In the genomic region with DNA sequence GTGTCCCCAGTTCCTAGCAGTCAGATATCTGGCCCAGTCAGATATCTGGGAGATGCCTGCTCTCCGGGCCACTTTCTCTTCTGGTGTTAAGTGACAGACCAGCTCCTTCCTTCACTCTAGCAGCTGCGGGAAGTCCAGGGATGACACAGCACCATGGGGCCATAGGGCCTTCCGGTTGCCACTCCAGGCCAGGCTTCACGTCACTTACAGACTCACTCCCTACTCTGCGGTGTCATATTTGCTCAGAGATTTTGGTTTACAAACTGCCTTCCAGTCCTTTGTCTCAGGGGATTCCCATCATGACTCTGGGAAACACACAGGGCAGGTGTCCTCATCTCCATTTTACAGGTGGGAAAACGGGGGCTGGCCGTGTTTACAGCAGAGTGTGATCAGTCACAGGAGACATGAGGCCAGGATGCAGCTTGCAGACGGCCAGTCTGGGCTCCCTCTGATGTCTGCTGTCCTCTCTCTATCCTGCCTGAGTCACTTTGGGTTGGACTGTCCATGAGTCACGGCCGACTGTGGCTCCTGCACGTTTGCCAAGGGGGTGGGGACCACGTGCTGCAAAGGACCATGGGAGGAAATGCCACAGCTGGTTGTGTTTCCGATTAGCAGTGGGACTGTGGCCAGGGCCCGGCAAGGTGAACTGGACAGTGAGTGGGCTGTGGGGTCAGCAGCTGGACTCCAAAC, we compare ENCODE assay signal across 1 cellular context.
TF ChIP-seq lines count a peak whose summit lies in the region.

No MANE protein-coding gene starts in this region.

TF ChIP-seq in HepG2, 621 proteins besides CTCF, POLR2A, EP300 and RAD21 (continued from another document and continues in another):
- TF ChIP-seq ZNF687 (CRISPR knock-in tag; IDR thresholded peaks at IDR 0.05) (peak; percentile 99), RARG (CRISPR knock-in tag; IDR thresholded peaks at IDR 0.05; ENCODE audit: low read depth) (no peak), MIER3 (CRISPR knock-in tag; IDR thresholded peaks at IDR 0.05; ENCODE audit: borderline replicate concordance) (peak; percentile 56; the same call in 1 of the 2 replicates), ZNF20 (CRISPR knock-in tag; IDR thresholded peaks at IDR 0.05) (no peak), ZNF557 (CRISPR knock-in tag; IDR thresholded peaks at IDR 0.05) (no peak), STAT5B (CRISPR knock-in tag; IDR thresholded peaks at IDR 0.05) (no peak), MIER2 (CRISPR knock-in tag; IDR thresholded peaks at IDR 0.05) (0 out of 2 replicates have a peak, but pooled peaks have one; percentile 56), BHLHE40 (IDR thresholded peaks at IDR 0.05; ENCODE audit: low read length) (peak; percentile 95), ZNF740 (CRISPR knock-in tag; IDR thresholded peaks at IDR 0.05) (no peak), ZNF460 (CRISPR knock-in tag; IDR thresholded peaks at IDR 0.05; ENCODE audit: borderline replicate concordance) (peak; percentile 41; the same call in 1 of the 2 replicates), CHD4 (IDR thresholded peaks at IDR 0.05; ENCODE audit: borderline replicate concordance, low read length) (no peak), YEATS4 (CRISPR knock-in tag; IDR thresholded peaks at IDR 0.05; ENCODE audit: borderline replicate concordance) (peak; percentile 62; the same call in 1 of the 2 replicates), CENPX (CRISPR knock-in tag; IDR thresholded peaks at IDR 0.05) (no peak), ZNF7 (CRISPR knock-in tag; IDR thresholded peaks at IDR 0.05) (no peak), ATM (IDR thresholded peaks at IDR 0.05; ENCODE audit: borderline replicate concordance) (no peak), ZNF432 (CRISPR knock-in tag; IDR thresholded peaks at IDR 0.05; ENCODE audit: borderline replicate concordance) (no peak), FOXO4 (CRISPR knock-in tag; conservative IDR thresholded peaks at IDR 0.05) (no peak), ZNF3 (CRISPR knock-in tag; IDR thresholded peaks at IDR 0.05) (no peak), GPN1 (CRISPR knock-in tag; IDR thresholded peaks at IDR 0.05; ENCODE audit: borderline replicate concordance) (no peak), MEF2D (CRISPR knock-in tag; IDR thresholded peaks at IDR 0.05) (peak; percentile 34; the same call in 1 of the 2 replicates), MATR3 (CRISPR knock-in tag; IDR thresholded peaks at IDR 0.05) (no peak), THAP11 (CRISPR knock-in tag; IDR thresholded peaks at IDR 0.05) (peak; percentile 82), IKZF1 (IDR thresholded peaks at IDR 0.05) (no peak), ZSCAN29 (CRISPR knock-in tag; conservative IDR thresholded peaks at IDR 0.05) (peak; percentile 74; the same call in 1 of the 2 replicates), ZBTB21 (CRISPR knock-in tag; IDR thresholded peaks at IDR 0.05) (peak; percentile 94), ZC3H4 (CRISPR knock-in tag; IDR thresholded peaks at IDR 0.05; ENCODE audit: borderline replicate concordance) (no peak), PRMT3 (CRISPR knock-in tag; IDR thresholded peaks at IDR 0.05; ENCODE audit: borderline replicate concordance, low read depth) (no peak), PHF8 (CRISPR knock-in tag; IDR thresholded peaks at IDR 0.05) (peak; percentile 66), SKI (IDR thresholded peaks at IDR 0.05; ENCODE audit: partially characterized antibody) (peak; percentile 95), ZNF383 (CRISPR knock-in tag; IDR thresholded peaks at IDR 0.05; ENCODE audit: borderline replicate concordance) (no peak), ZNF570 (CRISPR knock-in tag; IDR thresholded peaks at IDR 0.05; ENCODE audit: borderline replicate concordance) (no peak)
- TF ChIP-seq, protein P1, sequence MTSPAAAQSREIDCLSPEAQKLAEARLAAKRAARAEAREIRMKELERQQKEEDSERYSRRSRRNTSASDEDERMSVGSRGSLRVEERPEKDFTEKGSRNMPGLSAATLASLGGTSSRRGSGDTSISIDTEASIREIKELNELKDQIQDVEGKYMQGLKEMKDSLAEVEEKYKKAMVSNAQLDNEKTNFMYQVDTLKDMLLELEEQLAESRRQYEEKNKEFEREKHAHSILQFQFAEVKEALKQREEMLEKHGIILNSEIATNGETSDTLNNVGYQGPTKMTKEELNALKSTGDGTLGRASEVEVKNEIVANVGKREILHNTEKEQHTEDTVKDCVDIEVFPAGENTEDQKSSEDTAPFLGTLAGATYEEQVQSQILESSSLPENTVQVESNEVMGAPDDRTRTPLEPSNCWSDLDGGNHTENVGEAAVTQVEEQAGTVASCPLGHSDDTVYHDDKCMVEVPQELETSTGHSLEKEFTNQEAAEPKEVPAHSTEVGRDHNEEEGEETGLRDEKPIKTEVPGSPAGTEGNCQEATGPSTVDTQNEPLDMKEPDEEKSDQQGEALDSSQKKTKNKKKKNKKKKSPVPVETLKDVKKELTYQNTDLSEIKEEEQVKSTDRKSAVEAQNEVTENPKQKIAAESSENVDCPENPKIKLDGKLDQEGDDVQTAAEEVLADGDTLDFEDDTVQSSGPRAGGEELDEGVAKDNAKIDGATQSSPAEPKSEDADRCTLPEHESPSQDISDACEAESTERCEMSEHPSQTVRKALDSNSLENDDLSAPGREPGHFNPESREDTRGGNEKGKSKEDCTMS (CRISPR knock-in tag; conservative IDR thresholded peaks at IDR 0.05), result no peak
- TF ChIP-seq, protein P2, sequence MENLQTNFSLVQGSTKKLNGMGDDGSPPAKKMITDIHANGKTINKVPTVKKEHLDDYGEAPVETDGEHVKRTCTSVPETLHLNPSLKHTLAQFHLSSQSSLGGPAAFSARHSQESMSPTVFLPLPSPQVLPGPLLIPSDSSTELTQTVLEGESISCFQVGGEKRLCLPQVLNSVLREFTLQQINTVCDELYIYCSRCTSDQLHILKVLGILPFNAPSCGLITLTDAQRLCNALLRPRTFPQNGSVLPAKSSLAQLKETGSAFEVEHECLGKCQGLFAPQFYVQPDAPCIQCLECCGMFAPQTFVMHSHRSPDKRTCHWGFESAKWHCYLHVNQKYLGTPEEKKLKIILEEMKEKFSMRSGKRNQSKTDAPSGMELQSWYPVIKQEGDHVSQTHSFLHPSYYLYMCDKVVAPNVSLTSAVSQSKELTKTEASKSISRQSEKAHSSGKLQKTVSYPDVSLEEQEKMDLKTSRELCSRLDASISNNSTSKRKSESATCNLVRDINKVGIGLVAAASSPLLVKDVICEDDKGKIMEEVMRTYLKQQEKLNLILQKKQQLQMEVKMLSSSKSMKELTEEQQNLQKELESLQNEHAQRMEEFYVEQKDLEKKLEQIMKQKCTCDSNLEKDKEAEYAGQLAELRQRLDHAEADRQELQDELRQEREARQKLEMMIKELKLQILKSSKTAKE (CRISPR knock-in tag; IDR thresholded peaks at IDR 0.05; ENCODE audit: borderline replicate concordance), result peak; percentile 90
- TF ChIP-seq, protein P3, sequence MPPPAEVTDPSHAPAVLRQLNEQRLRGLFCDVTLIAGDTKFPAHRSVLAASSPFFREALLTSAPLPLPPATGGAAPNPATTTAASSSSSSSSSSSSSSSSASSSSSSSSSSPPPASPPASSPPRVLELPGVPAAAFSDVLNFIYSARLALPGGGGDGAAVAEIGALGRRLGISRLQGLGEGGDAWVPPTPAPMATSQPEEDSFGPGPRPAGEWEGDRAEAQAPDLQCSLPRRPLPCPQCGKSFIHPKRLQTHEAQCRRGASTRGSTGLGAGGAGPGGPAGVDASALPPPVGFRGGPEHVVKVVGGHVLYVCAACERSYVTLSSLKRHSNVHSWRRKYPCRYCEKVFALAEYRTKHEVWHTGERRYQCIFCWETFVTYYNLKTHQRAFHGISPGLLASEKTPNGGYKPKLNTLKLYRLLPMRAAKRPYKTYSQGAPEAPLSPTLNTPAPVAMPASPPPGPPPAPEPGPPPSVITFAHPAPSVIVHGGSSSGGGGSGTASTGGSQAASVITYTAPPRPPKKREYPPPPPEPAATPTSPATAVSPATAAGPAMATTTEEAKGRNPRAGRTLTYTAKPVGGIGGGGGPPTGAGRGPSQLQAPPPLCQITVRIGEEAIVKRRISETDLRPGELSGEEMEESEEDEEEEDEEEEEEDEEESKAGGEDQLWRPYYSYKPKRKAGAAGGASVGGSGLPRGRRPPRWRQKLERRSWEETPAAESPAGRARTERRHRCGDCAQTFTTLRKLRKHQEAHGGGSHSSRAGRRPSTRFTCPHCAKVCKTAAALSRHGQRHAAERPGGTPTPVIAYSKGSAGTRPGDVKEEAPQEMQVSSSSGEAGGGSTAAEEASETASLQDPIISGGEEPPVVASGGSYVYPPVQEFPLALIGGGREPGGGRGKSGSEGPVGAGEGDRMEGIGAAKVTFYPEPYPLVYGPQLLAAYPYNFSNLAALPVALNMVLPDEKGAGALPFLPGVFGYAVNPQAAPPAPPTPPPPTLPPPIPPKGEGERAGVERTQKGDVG (CRISPR knock-in tag; IDR thresholded peaks at IDR 0.05; ENCODE audit: borderline replicate concordance), result no peak; the same call in 1 of the 2 replicates
- TF ChIP-seq, protein P4, sequence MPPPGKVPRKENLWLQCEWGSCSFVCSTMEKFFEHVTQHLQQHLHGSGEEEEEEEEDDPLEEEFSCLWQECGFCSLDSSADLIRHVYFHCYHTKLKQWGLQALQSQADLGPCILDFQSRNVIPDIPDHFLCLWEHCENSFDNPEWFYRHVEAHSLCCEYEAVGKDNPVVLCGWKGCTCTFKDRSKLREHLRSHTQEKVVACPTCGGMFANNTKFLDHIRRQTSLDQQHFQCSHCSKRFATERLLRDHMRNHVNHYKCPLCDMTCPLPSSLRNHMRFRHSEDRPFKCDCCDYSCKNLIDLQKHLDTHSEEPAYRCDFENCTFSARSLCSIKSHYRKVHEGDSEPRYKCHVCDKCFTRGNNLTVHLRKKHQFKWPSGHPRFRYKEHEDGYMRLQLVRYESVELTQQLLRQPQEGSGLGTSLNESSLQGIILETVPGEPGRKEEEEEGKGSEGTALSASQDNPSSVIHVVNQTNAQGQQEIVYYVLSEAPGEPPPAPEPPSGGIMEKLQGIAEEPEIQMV (CRISPR knock-in tag; IDR thresholded peaks at IDR 0.05; ENCODE audit: low read depth), result peak; percentile 57; the same call in 1 of the 2 replicates
- TF ChIP-seq, protein P5, sequence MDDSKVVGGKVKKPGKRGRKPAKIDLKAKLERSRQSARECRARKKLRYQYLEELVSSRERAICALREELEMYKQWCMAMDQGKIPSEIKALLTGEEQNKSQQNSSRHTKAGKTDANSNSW (CRISPR knock-in tag; IDR thresholded peaks at IDR 0.05; ENCODE audit: borderline replicate concordance), result no peak
